In genomic region chr15:40038654-40039543, GRCh38 we compare ENCODE assay signal across 8 cellular contexts. TPM values are rescaled to one million over a fixed set of nuclear protein-coding genes. Genes with fewer than 3 reads are reported as not detected.
DNase-seq lines count a peak whose midpoint lies in the region; ATAC-seq and TF ChIP-seq lines count a peak whose summit lies in the region.

A gene with protein sequence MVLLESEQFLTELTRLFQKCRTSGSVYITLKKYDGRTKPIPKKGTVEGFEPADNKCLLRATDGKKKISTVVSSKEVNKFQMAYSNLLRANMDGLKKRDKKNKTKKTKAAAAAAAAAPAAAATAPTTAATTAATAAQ (minus strand): TSS chr15:40039181. CDS start chr15:40039116, 65 bp downstream.

- TF ChIP-seq CTCF in GM13976 (IDR thresholded peaks at IDR 0.05; ENCODE audit: borderline replicate concordance, control extremely low read depth, extremely low read depth, insufficient read depth, missing control alignments) = no peak
- no peak for TF ChIP-seq CTCF in cardiac muscle cell (IDR thresholded peaks at IDR 0.05; ENCODE audit: low read depth, low read length)
- TF ChIP-seq CTCF in parathyroid adenoma (IDR thresholded peaks at IDR 0.05) = peak; percentile 5
- TF ChIP-seq CTCF in tibial artery (IDR thresholded peaks at IDR 0.05) = peak; percentile 19 to 47

- H3K9ac ChIP-seq in adipocyte (ENCODE audit: low read length) = peak within 1 kb of the TSS; percentile 96
- peak within 1 kb of the TSS; percentile 64 for H3K9ac ChIP-seq in parathyroid adenoma

- H3K27me3 ChIP-seq in adipocyte (replicated peaks; ENCODE audit: control insufficient read depth, insufficient read depth, low read length) = no peaks in the 10 kb centered on the region
- H3K27me3 ChIP-seq in cardiac muscle cell = no peaks in the 10 kb centered on the region
- H3K27me3 ChIP-seq in parathyroid adenoma (ENCODE audit: control insufficient read depth, insufficient read depth, low read length) = no peaks in the 10 kb centered on the region
- H3K27me3 ChIP-seq in tibial artery = no peaks in the 10 kb centered on the region

- H3K4me1 ChIP-seq in adipocyte (ENCODE audit: control insufficient read depth, insufficient read depth, low read length) = peaks cover 14% of the 10 kb centered on the region
- H3K4me1 ChIP-seq in cardiac muscle cell (ENCODE audit: low read depth) = peaks cover 8% of the 10 kb centered on the region
- H3K4me1 ChIP-seq in parathyroid adenoma = peaks cover 3% of the 10 kb centered on the region
- H3K4me1 ChIP-seq in tibial artery = peaks cover 0 to 24% (median 6%) of the 10 kb centered on the region in 4 donors

- H3K9me3 ChIP-seq in adipocyte (ENCODE audit: control insufficient read depth, low read length) (no peaks in the 10 kb centered on the region), cardiac muscle cell (ENCODE audit: low read depth) (no peaks in the 10 kb centered on the region), parathyroid adenoma (ENCODE audit: control insufficient read depth, low read length) (no peaks in the 10 kb centered on the region), tibial artery (no peaks in the 10 kb centered on the region)

- H3K79me2 ChIP-seq in parathyroid adenoma = no peaks in the 10 kb centered on the region

- peak within 1 kb of the TSS; percentile 84 for H3K4me2 ChIP-seq in parathyroid adenoma (ENCODE audit: low read length)

- H3K27ac ChIP-seq in cardiac muscle cell = peak within 1 kb of the TSS; percentile 96
- peak within 1 kb of the TSS; percentile 84 for H3K27ac ChIP-seq in parathyroid adenoma
- peak within 1 kb of the TSS; percentile 91 to 94 for H3K27ac ChIP-seq in tibial artery

- H3K4me3 ChIP-seq in adipocyte (ENCODE audit: low read length) (peak within 1 kb of the TSS; percentile 92), cardiac muscle cell (peak within 1 kb of the TSS; percentile 50), parathyroid adenoma (ENCODE audit: low read depth, low read length) (peak within 1 kb of the TSS; percentile 98), tibial artery (peak within 1 kb of the TSS; percentile 80 to 82)

- in situ Hi-C loops in GM13976 (cut with MboI; ENCODE audit: low sequenced_read_pairs, unreplicated experiment) = loop anchor here (25.0 kb wide), 1 partner anchor 173 kb away; no protein-coding TSS in a partner anchor

- peak; percentile 91 for ATAC-seq in HG02852 (IDR thresholded peaks at IDR 0.05; ENCODE audit: unreplicated experiment)

- H3K36me3 ChIP-seq in adipocyte (ENCODE audit: control insufficient read depth, insufficient read depth, low read length, severe bottlenecking) = peaks cover 34% of the 10 kb centered on the region
- peaks cover 35% of the 10 kb centered on the region for H3K36me3 ChIP-seq in cardiac muscle cell
- H3K36me3 ChIP-seq in parathyroid adenoma (ENCODE audit: control insufficient read depth, insufficient read depth, low read length) = peaks cover 2% of the 10 kb centered on the region
- H3K36me3 ChIP-seq in tibial artery = peaks cover 31 to 32% (median 31%) of the 10 kb centered on the region in 3 donors

- intact Hi-C loops in tibial artery (cut with DNase I; ENCODE audit: low total_unique reads) = no loop called here

- peak within 1 kb of the TSS; percentile 78 for H2AFZ ChIP-seq in parathyroid adenoma

- peak; percentile 96 for DNase-seq in GM13976 (ENCODE audit: low spot score)
- peak; percentile 79 for DNase-seq in NCI-H1436 treated with DMSO at 0.1 percent for 48 hours (lab: John Stamatoyannopoulos, UW)
- peak; percentile 87 for DNase-seq in T follicular helper cell (ENCODE audit: low read depth)
- DNase-seq in adipocyte (ENCODE audit: low read depth) = peak; percentile 97
- peak; percentile 94 to 96 for DNase-seq in cardiac muscle cell (ENCODE audit: low read depth in 1 of 2, low spot score in 1 of 2)
- peak; percentile 96 to 97 for DNase-seq in tibial artery

RNA-seq across cellular contexts. Expression of the gene that starts here (rescaled TPM):
- 691 and 719 TPM in 2 replicates for total RNA-seq in cardiac muscle cell
- 1,163 and 1,525 TPM in 2 replicates for polyA plus RNA-seq in cardiac muscle cell

Comparison
In these comparisons a context has a peak if more than half of its experiments do, and no peak if none do; other contexts are left out.
1. Peak in every context shown above with its lines: DNase-seq, ATAC-seq, H3K4me3 ChIP-seq and H3K27ac ChIP-seq.
2. CTCF ChIP-seq: peak in parathyroid adenoma (single experiment) and tibial artery (2 of 2); none in GM13976 (single experiment) and cardiac muscle cell (single experiment).